In genomic region chr11:2930705-2931415, GRCh38 we compare ENCODE assay signal across 8 cellular contexts. TPM values are rescaled to one million over a fixed set of nuclear protein-coding genes. Genes with fewer than 3 reads are reported as not detected.
A peak's percentile ranks its signal among the peaks of the same experiment; 100 is the strongest.
DNase-seq lines count a peak whose midpoint lies in the region; ATAC-seq, FAIRE-seq and TF ChIP-seq lines count a peak whose summit lies in the region.

No MANE protein-coding gene starts in this region.

- POLR2A ChIA-PET in activated B cell treated with CpG ODN at 0.5 μM for 24 hours (lab: Charles Lee) (interaction anchor here (0.7 to 2.7 kb wide), 4 partner anchors 27 to 398 kb away, joined by 3 to 14 read pairs (median 5); partner anchors contain the start of gene NAP1L4), endothelial cell of umbilical vein (lab: Charles Lee) (no interaction called here)

- no TSS peak for BruUV-seq in endothelial cell of umbilical vein (replicated peaks; lab: Mats Ljungman, UMichigan)

- H3K4me2 ChIP-seq in endothelial cell of umbilical vein (ENCODE audit: insufficient read depth, low read length) = peak overlapping the region; percentile 79

- no peak for TF ChIP-seq POLR2A in endothelial cell of umbilical vein (IDR thresholded peaks at IDR 0.05; ENCODE audit: low read depth, low read length)

- TF ChIP-seq CTCF in AG09309 (IDR thresholded peaks at IDR 0.05; ENCODE audit: control insufficient read depth, insufficient read depth, low read depth, low read length, missing control alignments) (peak; percentile 59), LNCAP (IDR thresholded peaks at IDR 0.05) (peak; percentile 98), activated B cell treated with CpG ODN at 0.5 μM for 24 hours (IDR thresholded peaks at IDR 0.05) (no peak), endothelial cell of umbilical vein (IDR thresholded peaks at IDR 0.05; ENCODE audit: extremely low read depth in 1 of 2, insufficient read depth in 1 of 2, low read depth in 1 of 2, low read length in 2 of 2) (peak; percentile 39 to 82)

- H3K27me3 Mint-ChIP-seq in activated B cell treated with CpG ODN at 0.5 μM for 24 hours = peaks cover 23% of the 10 kb centered on the region

- no peaks in the 10 kb centered on the region for H3K9me3 ChIP-seq in endothelial cell of umbilical vein (replicated peaks; ENCODE audit: control insufficient read depth, insufficient read depth, low read length)
- no peaks in the 10 kb centered on the region for H3K9me3 ChIP-seq in mucosa of stomach (ENCODE audit: control insufficient read depth, low read length)

- no peaks in the 10 kb centered on the region for H3K27me3 ChIP-seq in endothelial cell of umbilical vein (ENCODE audit: control insufficient read depth in 2 of 2, insufficient read depth in 2 of 2, low read length in 2 of 2)
- no peaks in the 10 kb centered on the region for H3K27me3 ChIP-seq in mucosa of stomach (ENCODE audit: control insufficient read depth, insufficient read depth, low read length)

- no peaks in the 10 kb centered on the region for H3K9me1 ChIP-seq in endothelial cell of umbilical vein (replicated peaks; ENCODE audit: control insufficient read depth, extremely low read depth, insufficient read depth, low read length)

- H2AFZ ChIP-seq in endothelial cell of umbilical vein (ENCODE audit: low read depth, low read length) = no peak overlapping the region

- peak; percentile 59 for FAIRE-seq in endothelial cell of umbilical vein (lab: Jason Lieb, UNC)

- DNase-seq in AG09309 (ENCODE audit: low read depth) (no peak), activated B cell treated with CpG ODN at 0.5 μM for 24 hours (peak; percentile 40), endothelial cell of umbilical vein (ENCODE audit: low read depth, low spot score) (peak; percentile 68)

- peaks cover 15% of the 10 kb centered on the region for H3K4me1 Mint-ChIP-seq in activated B cell treated with CpG ODN at 0.5 μM for 24 hours

- H3K27ac ChIP-seq in endothelial cell of umbilical vein (ENCODE audit: insufficient read depth, low read depth, low read length) = peak overlapping the region; percentile 78
- H3K27ac ChIP-seq in urinary bladder (ENCODE audit: low read depth) = no peak overlapping the region

- CTCF ChIA-PET in activated B cell treated with CpG ODN at 0.5 μM for 24 hours (lab: Charles Lee) = interaction anchor here (1.2 to 1.9 kb wide), 6 partner anchors 10 to 398 kb away, joined by 3 to 13 read pairs (median 6); no protein-coding TSS in a partner anchor
- CTCF ChIA-PET in endothelial cell of umbilical vein (lab: Charles Lee) = interaction anchor here (0.6 to 3.1 kb wide), 15 partner anchors 10 to 399 kb away, joined by 3 to 46 read pairs (median 7); partner anchors contain the start of gene NAP1L4

- H4K20me1 ChIP-seq in endothelial cell of umbilical vein (replicated peaks; ENCODE audit: control insufficient read depth, extremely low read depth, insufficient read depth, low read length) = no peaks in the 10 kb centered on the region

- H3K9ac ChIP-seq in endothelial cell of umbilical vein (replicated peaks; ENCODE audit: extremely low read depth, insufficient read depth, low read length) = peak overlapping the region; percentile 68
- H3K9ac ChIP-seq in mucosa of stomach (ENCODE audit: low read length) = peak overlapping the region; percentile 92

- H3K9me3 Mint-ChIP-seq in activated B cell treated with CpG ODN at 0.5 μM for 24 hours = no peaks in the 10 kb centered on the region

- peaks cover 28% of the 10 kb centered on the region for H3K79me2 ChIP-seq in endothelial cell of umbilical vein (ENCODE audit: control insufficient read depth, insufficient read depth, low read length)

- ATAC-seq in GM18867 (IDR thresholded peaks at IDR 0.05; ENCODE audit: unreplicated experiment) = peak; percentile 44
- ATAC-seq in activated B cell treated with CpG ODN at 0.5 μM for 24 hours (ENCODE audit: low read depth) = peak; percentile 44
- no peak for ATAC-seq in GM21360 (IDR thresholded peaks at IDR 0.05; ENCODE audit: unreplicated experiment)

- 42% methylated on average over 21 of the region's 21 CpGs for WGBS in urinary bladder

- H3K4me3 Mint-ChIP-seq in activated B cell treated with CpG ODN at 0.5 μM for 24 hours = peak overlapping the region; percentile 82

- H3K4me1 ChIP-seq in endothelial cell of umbilical vein (ENCODE audit: control insufficient read depth, extremely low read depth, insufficient read depth, low read length) (peaks cover 26% of the 10 kb centered on the region), mucosa of stomach (ENCODE audit: control insufficient read depth, insufficient read depth, low read length) (peaks cover 46% of the 10 kb centered on the region), urinary bladder (ENCODE audit: insufficient read depth) (no peaks in the 10 kb centered on the region)

- dilution Hi-C loops in endothelial cell of umbilical vein (cut with MboI; ENCODE audit: extremely low pct_ligation_motif_present, low sequenced_read_pairs) = no loop called here

- H3K4me3 ChIP-seq in AG09309 (ENCODE audit: control insufficient read depth, low read depth, low read length) = peak overlapping the region; percentile 86
- H3K4me3 ChIP-seq in endothelial cell of umbilical vein (replicated peaks in 1 of 3; ENCODE audit: insufficient read depth in 1 of 3, low read depth in 1 of 3, low read length in 3 of 3) = peak overlapping the region in 2 of 3 experiments; percentile 21 to 37
- H3K4me3 ChIP-seq in mucosa of stomach (ENCODE audit: low read length) = peak overlapping the region; percentile 49
- peak overlapping the region; percentile 52 for H3K4me3 ChIP-seq in urinary bladder (ENCODE audit: low read depth, low read length)

- H3K27ac Mint-ChIP-seq in activated B cell treated with CpG ODN at 0.5 μM for 24 hours = no peak overlapping the region

- H3K36me3 ChIP-seq in endothelial cell of umbilical vein (ENCODE audit: control insufficient read depth in 2 of 2, extremely low read depth in 1 of 2, insufficient read depth in 2 of 2, low read length in 2 of 2) = no peaks in the 10 kb centered on the region
- H3K36me3 ChIP-seq in mucosa of stomach (ENCODE audit: control insufficient read depth, insufficient read depth, low read length) = no peaks in the 10 kb centered on the region
- H3K36me3 ChIP-seq in urinary bladder (ENCODE audit: insufficient read depth) = no peaks in the 10 kb centered on the region

- intact Hi-C loops in activated B cell treated with CpG ODN at 0.5 μM for 24 hours (cut with micrococcal nuclease) = loop anchor here (1.0 kb wide), 4 partner anchors 29 to 503 kb away; a partner anchor contains a TSS
- intact Hi-C loops in endothelial cell of umbilical vein (cut with micrococcal nuclease) = loop anchor here (1.0 to 10.0 kb wide), 8 partner anchors 39 to 714 kb away; partner anchors contain the start of genes ART1, ART5, MRGPRG and NAP1L4

- H3K36me3 Mint-ChIP-seq in activated B cell treated with CpG ODN at 0.5 μM for 24 hours (ENCODE audit: low read depth) = no peaks in the 10 kb centered on the region

TF ChIP-seq in endothelial cell of umbilical vein, 7 proteins besides CTCF, POLR2A, EP300 and RAD21:
- TF ChIP-seq POLR2AphosphoS5 (IDR thresholded peaks at IDR 0.05; ENCODE audit: insufficient read depth, low read depth, low read length) = no peak

RNA-seq across cellular contexts. Expression of gene PHLDA2, which starts 1.6 kb away (rescaled TPM):
- total RNA-seq in activated B cell treated with CpG ODN at 0.5 μM for 24 hours = 0.42 and 0.54 TPM in 2 replicates
- total RNA-seq in endothelial cell of umbilical vein = 44.5 and 51.5 TPM in 2 replicates
- 38.5 and 45.6 TPM in 2 replicates for polyA plus RNA-seq in endothelial cell of umbilical vein
- polyA plus RNA-seq in endothelial cell of umbilical vein (2011; cell fraction: cytosol; rRNA removed) = 20.7 and 42.6 TPM in 2 replicates
- polyA plus RNA-seq in endothelial cell of umbilical vein (2011; cell fraction: nucleus; rRNA removed) = 9.4 and 13.0 TPM in 2 replicates
- polyA plus RNA-seq in endothelial cell of umbilical vein (2012) = 36.8 and 57.9 TPM in 2 replicates
- 3.8 and 5.2 TPM in 2 replicates for polyA minus RNA-seq in endothelial cell of umbilical vein
- 76.2 TPM for polyA minus RNA-seq in endothelial cell of umbilical vein (2011; cell fraction: cytosol; rRNA and poly(A)+ RNA removed)
- polyA minus RNA-seq in endothelial cell of umbilical vein (2011; cell fraction: nucleus; rRNA and poly(A)+ RNA removed) = 4.0 and 13.1 TPM in 2 replicates
- total RNA-seq in urinary bladder = 1.1 TPM
- polyA plus RNA-seq in urinary bladder = 18.9 TPM

RNA-seq across cellular contexts. Expression of gene CDKN1C, which starts 45.3 kb away (rescaled TPM):
- total RNA-seq in activated B cell treated with CpG ODN at 0.5 μM for 24 hours (1.1 and 1.4 TPM in 2 replicates), endothelial cell of umbilical vein (5.2 and 9.0 TPM in 2 replicates), urinary bladder (78.6 TPM)
- polyA plus RNA-seq in endothelial cell of umbilical vein (4.1 and 6.6 TPM in 2 replicates), urinary bladder (118 TPM)
- 1.6 and 2.5 TPM in 2 replicates for polyA plus RNA-seq in endothelial cell of umbilical vein (2011; cell fraction: cytosol; rRNA removed)
- 1.9 TPM in 2 replicates for polyA plus RNA-seq in endothelial cell of umbilical vein (2011; cell fraction: nucleus; rRNA removed)
- polyA plus RNA-seq in endothelial cell of umbilical vein (2012) = 0.99 and 2.3 TPM in 2 replicates
- polyA minus RNA-seq in endothelial cell of umbilical vein = 1.4 and 2.4 TPM in 2 replicates
- 55.3 TPM for polyA minus RNA-seq in endothelial cell of umbilical vein (2011; cell fraction: cytosol; rRNA and poly(A)+ RNA removed)
- 0.63 and 2.2 TPM in 2 replicates for polyA minus RNA-seq in endothelial cell of umbilical vein (2011; cell fraction: nucleus; rRNA and poly(A)+ RNA removed)

Comparison
In these comparisons a context has a peak if more than half of its experiments do, and no peak if none do; other contexts are left out.
1. H3K4me3 ChIP-seq: peak in every context shown above with its lines; median percentile 86 in AG09309; 52 in urinary bladder; 49 in mucosa of stomach; 29 in endothelial cell of umbilical vein.
2. RNA of gene PHLDA2, which starts 1.6 kb away (total RNA-seq): 44.5 to 51.5 TPM in endothelial cell of umbilical vein; 1.1 TPM in urinary bladder (single experiment) and 0.42 to 0.54 TPM in activated B cell treated with CpG ODN at 0.5 μM for 24 hours; every median in the first group is over 10 times any median in the second.